ENCODE assay signal across 8 cellular contexts in the genomic region with DNA sequence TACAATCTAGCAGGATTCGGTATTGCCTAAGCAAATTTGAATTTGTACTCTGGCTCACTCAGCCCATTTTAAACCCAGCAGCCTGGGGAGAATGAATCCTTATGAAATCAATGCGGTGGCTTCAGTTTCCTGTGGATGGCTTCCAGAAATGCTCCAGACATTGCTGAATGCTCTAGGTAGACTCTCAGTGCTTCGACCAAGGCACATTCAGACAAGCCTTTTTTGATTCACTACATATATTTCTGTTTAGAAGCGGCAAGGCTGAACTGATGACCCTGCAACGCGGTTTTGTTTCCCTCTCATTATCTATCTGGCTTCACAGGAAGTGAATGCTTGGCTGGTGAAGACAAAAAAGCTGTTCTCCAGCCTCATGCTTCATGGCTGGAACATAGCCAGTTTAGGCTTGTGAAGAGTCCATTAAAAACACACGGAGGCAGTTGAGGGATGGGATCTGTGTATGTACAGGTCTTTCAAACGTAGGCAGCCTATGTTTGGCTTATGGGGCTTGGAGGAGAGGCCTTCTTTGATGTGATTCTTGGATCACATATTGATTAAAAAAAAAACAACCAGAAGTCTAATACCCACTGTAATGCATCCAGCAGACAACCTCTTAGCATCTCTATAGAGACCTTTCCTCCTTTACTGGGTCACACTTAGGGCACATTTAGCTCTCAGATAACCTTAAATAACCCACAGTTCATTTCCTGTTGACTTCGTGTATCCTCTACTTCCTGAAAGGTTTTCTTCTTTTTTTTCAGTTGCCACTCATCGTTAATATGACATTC.
DNase-seq lines count a peak whose midpoint lies in the region; ATAC-seq and TF ChIP-seq lines count a peak whose summit lies in the region.

No MANE protein-coding gene starts in this region.

- H3K79me2 ChIP-seq in ACC112 (ENCODE audit: control insufficient read depth, insufficient read depth, low read length, unreplicated experiment), result no peaks in the 10 kb centered on the region

- H3K27ac ChIP-seq in ACC112 (ENCODE audit: low read depth, low read length), result peak overlapping the region; percentile 82

- H3K4me1 ChIP-seq in ACC112 (ENCODE audit: control insufficient read depth, insufficient read depth, low read length, unreplicated experiment), result peaks cover 58% of the 10 kb centered on the region

- peaks cover 70% of the 10 kb centered on the region for H3K4me1 Mint-ChIP-seq in activated CD8-positive, alpha-beta T cell treated with anti-CD3 and anti-CD28 coated beads, Interleukin-2, amount 10 ng/mL, durations not matched to agents 7 days and 5 days (ENCODE audit: low read depth)

- peak overlapping the region; percentile 92 for H3K27ac Mint-ChIP-seq in activated CD8-positive, alpha-beta T cell treated with anti-CD3 and anti-CD28 coated beads, Interleukin-2, amount 10 ng/mL, durations not matched to agents 7 days and 5 days

- no peaks in the 10 kb centered on the region for H3K27me3 Mint-ChIP-seq in activated CD8-positive, alpha-beta T cell treated with anti-CD3 and anti-CD28 coated beads, Interleukin-2, amount 10 ng/mL, durations not matched to agents 7 days and 5 days (ENCODE audit: low read depth)

- POLR2A ChIA-PET in activated CD8-positive, alpha-beta T cell treated with anti-CD3 and anti-CD28 coated beads, Interleukin-2, amount 10 ng/mL, durations not matched to agents 7 days and 5 days (lab: Charles Lee), result interaction anchor here (1.3 kb wide), 1 partner anchor 237 kb away, joined by 5 read pairs; no protein-coding TSS in a partner anchor

- TF ChIP-seq POLR2A in GM18505 (IDR thresholded peaks at IDR 0.05; ENCODE audit: borderline replicate concordance, extremely low read depth, insufficient read depth, insufficient read length), result no peak

- no peaks in the 10 kb centered on the region for H3K36me3 ChIP-seq in ACC112 (ENCODE audit: insufficient read depth, low read length)

- peaks cover 4% of the 10 kb centered on the region for H3K36me3 Mint-ChIP-seq in activated CD8-positive, alpha-beta T cell treated with anti-CD3 and anti-CD28 coated beads, Interleukin-2, amount 10 ng/mL, durations not matched to agents 7 days and 5 days (ENCODE audit: low read depth)

- peak; percentile 41 for DNase-seq in NCI-H2171 treated with DMSO at 0.1 percent for 48 hours (lab: John Stamatoyannopoulos, UW)
- peak; percentile 67 for DNase-seq in activated CD8-positive, alpha-beta T cell treated with anti-CD3 and anti-CD28 coated beads, Interleukin-2, amount 10 ng/mL, durations not matched to agents 7 days and 5 days
- peak; percentile 76 for DNase-seq in fibroblast of the conjunctiva (ENCODE audit: low read depth)
- no peak for DNase-seq in omental fat pad (ENCODE audit: low spot score)
- no peak for DNase-seq in HuH-7.5 (ENCODE audit: low spot score)

- H3K9me3 Mint-ChIP-seq in activated CD8-positive, alpha-beta T cell treated with anti-CD3 and anti-CD28 coated beads, Interleukin-2, amount 10 ng/mL, durations not matched to agents 7 days and 5 days (ENCODE audit: insufficient read depth), result no peaks in the 10 kb centered on the region

- CTCF ChIA-PET in activated CD8-positive, alpha-beta T cell treated with anti-CD3 and anti-CD28 coated beads, Interleukin-2, amount 10 ng/mL, durations not matched to agents 7 days and 5 days (lab: Charles Lee), result interaction anchor here (1.2 to 1.5 kb wide), 5 partner anchors 11 to 237 kb away, joined by 3 to 5 read pairs (median 3); no protein-coding TSS in a partner anchor

- H2AFZ ChIP-seq in ACC112 (ENCODE audit: low read length, unreplicated experiment), result peak overlapping the region; percentile 98

- H3K27me3 ChIP-seq in ACC112 (ENCODE audit: insufficient read depth, low read length), result no peaks in the 10 kb centered on the region

- H3K4me3 ChIP-seq in ACC112 (ENCODE audit: low read depth, low read length), result peak overlapping the region; percentile 51; the same call in 1 of the 2 replicates

- ATAC-seq in GM18505 (IDR thresholded peaks at IDR 0.05; ENCODE audit: unreplicated experiment) (peak; percentile 89), HG03025 (IDR thresholded peaks at IDR 0.05; ENCODE audit: low FRiP score, unreplicated experiment) (peak; percentile 77), omental fat pad (ENCODE audit: low FRiP score) (peak; percentile 58)
- peak; percentile 85 for ATAC-seq in activated CD8-positive, alpha-beta T cell treated with anti-CD3 and anti-CD28 coated beads, Interleukin-2, amount 10 ng/mL, durations not matched to agents 7 days and 5 days

- H3K4me3 Mint-ChIP-seq in activated CD8-positive, alpha-beta T cell treated with anti-CD3 and anti-CD28 coated beads, Interleukin-2, amount 10 ng/mL, durations not matched to agents 7 days and 5 days, result peak overlapping the region; percentile 66

- no peak for TF ChIP-seq CTCF in omental fat pad (IDR thresholded peaks at IDR 0.05)

Comparison
In these comparisons a context has a peak if more than half of its experiments do, and no peak if none do; other contexts are left out.
1. DNase-seq: peak in NCI-H2171 treated with DMSO at 0.1 percent for 48 hours (single experiment), activated CD8-positive, alpha-beta T cell treated with anti-CD3 and anti-CD28 coated beads, Interleukin-2, amount 10 ng/mL, durations not matched to agents 7 days and 5 days (single experiment) and fibroblast of the conjunctiva (single experiment); none in omental fat pad (single experiment) and HuH-7.5 (single experiment).
2. Peak in every context shown above with its lines, with median percentiles within 50 percentile points of each other: ATAC-seq.